27 cellular contexts compared by ENCODE assay signal in genomic region chr20:52168116-52168515, GRCh38.
"Had no signal": no experiment of that assay in that cellular context is flagged by ENCODE, and none has a peak within 500 bp of the region (broad histone marks: within the 10 kb centered on the region; RNA-seq: fewer than 3 reads in every experiment).

No MANE protein-coding gene starts in this region.

- H3K27ac ChIP-seq: body of pancreas, cardiac muscle cell, lower lobe of right lung, neural progenitor cell, thoracic aorta, upper lobe of left lung had no signal

- H3K36me3 ChIP-seq: neural progenitor cell had no signal

- DNase-seq: activated CD4-positive, alpha-beta T cell treated with anti-CD3 and anti-CD28 coated beads, Interleukin-2, amount 10 ng/mL, durations not matched to agents 7 days and 5 days; activated CD8-positive, alpha-beta memory T cell treated with anti-CD3 and anti-CD28 coated beads, Interleukin-2, amount 10 ng/mL, durations not matched to agents 7 days and 5 days; activated CD8-positive, alpha-beta T cell treated with anti-CD3 and anti-CD28 coated beads for 36 hours; activated gamma-delta T cell treated with Interleukin-2 at 50 U/mL for 16 hours; activated T-cell treated with anti-CD3 and anti-CD28 coated beads for 4 hours; anterior cingulate cortex; body of pancreas; cortex of kidney; effector memory CD4-positive, alpha-beta T cell; foreskin melanocyte; lower lobe of right lung; naive thymus-derived CD4-positive, alpha-beta T cell; stimulated activated CD4-positive, alpha-beta T cell treated with anti-CD3 and anti-CD28 coated beads, Interleukin-15, amount 100 ng/mL, for 24 hours; stimulated activated CD4-positive, alpha-beta T cell treated with anti-CD3 and anti-CD28 coated beads, Interleukin-2, amount 100 ng/mL, for 48 hours; stimulated activated CD8-positive, alpha-beta memory T cell treated with anti-CD3 and anti-CD28 coated beads, Interleukin-4, amount 100 ng/mL, for 48 hours; stimulated activated naive B cell treated with anti-CD40 and anti-IgM and Interleukin-4, amounts not matched to agents 10 μg/mL and 1 μg/mL and 100 μg/mL, for 72 hours; SW 1271; T-helper 17 cell; upper lobe of left lung had no signal

- H3K4me2 ChIP-seq: neural progenitor cell, smooth muscle cell had no signal

- H3K27me3 ChIP-seq: body of pancreas, cardiac muscle cell, neural progenitor cell, upper lobe of left lung had no signal

- ATAC-seq: activated CD8-positive, alpha-beta memory T cell treated with anti-CD3 and anti-CD28 coated beads, Interleukin-2, amount 10 ng/mL, durations not matched to agents 7 days and 5 days; activated CD8-positive, alpha-beta T cell treated with anti-CD3 and anti-CD28 coated beads for 36 hours; body of pancreas; esophagus mucosa; left lobe of liver; lower lobe of right lung; naive thymus-derived CD4-positive, alpha-beta T cell; sciatic nerve; T-helper 17 cell had no signal

- H3K9me3 ChIP-seq: body of pancreas, lower lobe of right lung, thoracic aorta had no signal

- H3K9ac ChIP-seq: neural progenitor cell had no signal

- FAIRE-seq: endothelial cell of umbilical vein had no signal

- H3K4me1 ChIP-seq: body of pancreas, lower lobe of right lung, neural progenitor cell, upper lobe of left lung had no signal

- H3K4me3 ChIP-seq: body of pancreas, cardiac muscle cell, lower lobe of right lung, neural progenitor cell, smooth muscle cell, thoracic aorta, upper lobe of left lung had no signal
